Comparison of ENCODE assay signal across 26 cellular contexts in the genomic region with DNA sequence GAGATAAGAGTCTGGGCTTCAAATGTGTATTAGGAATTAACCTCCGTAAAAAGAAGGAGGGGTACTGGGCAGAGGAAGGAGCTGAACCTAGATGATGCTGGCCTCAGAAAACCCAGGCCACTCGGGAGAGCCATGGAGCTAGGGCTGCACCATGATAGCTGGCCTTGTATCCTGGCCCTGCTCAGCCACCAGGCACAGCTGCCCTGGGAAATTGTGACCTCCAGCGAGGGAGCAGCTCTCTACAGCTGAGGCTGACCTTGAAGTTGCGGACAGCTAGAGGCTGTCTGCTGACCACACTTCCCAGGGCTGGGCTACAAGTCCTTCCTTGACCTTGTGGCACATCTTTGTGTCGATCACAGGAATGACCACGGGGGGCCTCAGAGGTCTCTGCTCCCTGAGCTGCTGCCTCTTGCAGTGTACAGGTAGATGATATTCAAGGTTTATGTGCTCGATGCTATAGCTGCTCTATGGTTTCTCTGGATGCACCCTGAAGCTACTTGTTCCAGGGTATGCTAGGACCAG. TPM values are rescaled to one million over a fixed set of nuclear protein-coding genes. Genes with fewer than 3 reads are reported as not detected.
A peak's percentile ranks its signal among the peaks of the same experiment; 100 is the strongest.
DNase-seq lines count a peak whose midpoint lies in the region; ATAC-seq, FAIRE-seq and TF ChIP-seq lines count a peak whose summit lies in the region.
"Had no signal": no experiment of that assay in that cellular context is flagged by ENCODE, and none has a peak within 500 bp of the region (broad histone marks: within the 10 kb centered on the region; RNA-seq: fewer than 3 reads in every experiment).

No MANE protein-coding gene starts in this region.

- FAIRE-seq in K562 (lab: Jason Lieb, UNC), result no peak
- FAIRE-seq: GM12878 had no signal

- no peak for TF ChIP-seq POLR2A in K562 (conservative IDR thresholded peaks at IDR 0.05)
- no peak for TF ChIP-seq POLR2A in right lobe of liver (IDR thresholded peaks at IDR 0.05)
- TF ChIP-seq POLR2A in testis (IDR thresholded peaks at IDR 0.05), result no peak

- intact Hi-C loops in Right ventricle myocardium superior (cut with DNase I), result loop anchor here (5.0 kb wide), 1 partner anchor 213 kb away; no protein-coding TSS in a partner anchor
- intact Hi-C loops in Right ventricle myocardium inferior (cut with DNase I), result loop anchor here (1.0 kb wide), 1 partner anchor 38 kb away; no protein-coding TSS in a partner anchor
- intact Hi-C loops in K562 (cut with micrococcal nuclease), result loop anchor here (10.0 kb wide), 1 partner anchor 210 kb away; no protein-coding TSS in a partner anchor
- intact Hi-C loops in right lobe of liver (cut with DNase I), result no loop called here
- intact Hi-C loops in testis (cut with DNase I; ENCODE audit: low total_unique reads), result no loop called here

- H3K4me3 ChIP-seq in K562 (no peak overlapping the region), right lobe of liver (no peak overlapping the region), testis (no peak overlapping the region), smooth muscle cell (no peak overlapping the region)
- H3K4me3 ChIP-seq: GM12878 had no signal

- BruUV-seq in K562 (replicated peaks; lab: Mats Ljungman, UMichigan), result no TSS peak

- H3K27ac ChIP-seq in K562 (ENCODE audit: extremely low read depth, low read depth, low read length), result no peak overlapping the region
- H3K27ac ChIP-seq in right lobe of liver, result peak overlapping the region; percentile 29 to 89 (median 75)
- H3K27ac ChIP-seq in testis, result no peak overlapping the region
- no peak overlapping the region for H3K27ac ChIP-seq in smooth muscle cell (ENCODE audit: low read depth)
- H3K27ac ChIP-seq: 22Rv1, KMS-11 had no signal

- H3K9me3 ChIP-seq in K562 (replicated peaks; ENCODE audit: control insufficient read depth, insufficient read depth, low read depth, low read length) (no peaks in the 10 kb centered on the region), right lobe of liver (no peaks in the 10 kb centered on the region), testis (no peaks in the 10 kb centered on the region), smooth muscle cell (replicated peaks; ENCODE audit: low read depth) (no peaks in the 10 kb centered on the region)
- H3K9me3 ChIP-seq: BE2C had no signal

- TF ChIP-seq CTCF in K562 (IDR thresholded peaks at IDR 0.05 in 2 of 3, conservative IDR thresholded peaks at IDR 0.05 in 1 of 3; ENCODE audit: insufficient read depth in 2 of 3, low read depth in 1 of 3, low read length in 3 of 3) (no peak), right lobe of liver (IDR thresholded peaks at IDR 0.05) (no peak), testis (IDR thresholded peaks at IDR 0.05) (no peak), smooth muscle cell (IDR thresholded peaks at IDR 0.05; ENCODE audit: borderline replicate concordance, insufficient read depth, poor library complexity, severe bottlenecking) (no peak)

- H4K20me1 ChIP-seq in K562 (replicated peaks; ENCODE audit: control insufficient read depth, insufficient read depth, low read length), result no peaks in the 10 kb centered on the region
- H4K20me1 ChIP-seq in smooth muscle cell (ENCODE audit: low read depth), result no peaks in the 10 kb centered on the region

- POLR2A ChIA-PET in K562 (lab: Yijun Ruan, JAX), result interaction anchor here (0.6 kb wide), 1 partner anchor 77 kb away, joined by 5 read pairs; no protein-coding TSS in a partner anchor

- no peaks in the 10 kb centered on the region for H3K79me2 ChIP-seq in K562 (ENCODE audit: control insufficient read depth, insufficient read depth, low read length)
- H3K79me2 ChIP-seq in smooth muscle cell (ENCODE audit: low read depth), result no peaks in the 10 kb centered on the region

- no peak for TF ChIP-seq EP300 in K562 (IDR thresholded peaks at IDR 0.05; ENCODE audit: low read length)

- H3F3A ChIP-seq in smooth muscle cell (ENCODE audit: low read depth), result no peaks in the 10 kb centered on the region

- H3K27me3 ChIP-seq in K562 (ENCODE audit: control insufficient read depth in 2 of 2, insufficient read depth in 2 of 2, low read length in 2 of 2), result peaks cover 20 to 29% of the 10 kb centered on the region in 2 experiments
- H3K27me3 ChIP-seq in right lobe of liver, result no peaks in the 10 kb centered on the region
- H3K27me3 ChIP-seq in testis, result no peaks in the 10 kb centered on the region
- H3K27me3 ChIP-seq in smooth muscle cell (ENCODE audit: low read depth), result no peaks in the 10 kb centered on the region
- H3K27me3 ChIP-seq: BE2C had no signal

- peaks cover 4 to 13% of the 10 kb centered on the region in 2 experiments; a peak in 3 of 5 replicates for H3K4me1 ChIP-seq in K562 (replicated peaks in 1 of 2; ENCODE audit: control insufficient read depth in 2 of 2, insufficient read depth in 2 of 2, low read length in 2 of 2)
- H3K4me1 ChIP-seq in right lobe of liver, result peaks cover 0 to 54% (median 26%) of the 10 kb centered on the region in 4 donors
- no peaks in the 10 kb centered on the region for H3K4me1 ChIP-seq in testis
- H3K4me1 ChIP-seq in smooth muscle cell (ENCODE audit: low read depth), result no peaks in the 10 kb centered on the region
- H3K4me1 ChIP-seq: BE2C had no signal

- H3K9me1 ChIP-seq in K562 (ENCODE audit: control insufficient read depth, insufficient read depth, low read length), result no peaks in the 10 kb centered on the region

- ATAC-seq in Right ventricle myocardium superior (ENCODE audit: poor library complexity), result peak; percentile 18
- ATAC-seq in Right ventricle myocardium inferior, result no peak
- peak; percentile 28; the same call in 2 of the 3 replicates for ATAC-seq in K562
- ATAC-seq in right lobe of liver, result peak; percentile 12 to 62 (median 38)
- ATAC-seq: GM12878, HCT116 had no signal

- H3K9ac ChIP-seq in K562 (ENCODE audit: insufficient read depth in 1 of 2, low read depth in 2 of 2, low read length in 2 of 2) (no peak overlapping the region; a peak in 1 of 4 replicates), smooth muscle cell (ENCODE audit: low read depth) (no peak overlapping the region)
- H3K9ac ChIP-seq: KMS-11 had no signal

- H2AFZ ChIP-seq in K562 (ENCODE audit: low read depth, low read length), result no peak overlapping the region
- H2AFZ ChIP-seq in smooth muscle cell (ENCODE audit: low read depth), result no peak overlapping the region

- TF ChIP-seq RAD21 in K562 (CRISPR knock-in tag; conservative IDR thresholded peaks at IDR 0.05 in 1 of 2, IDR thresholded peaks at IDR 0.05 in 1 of 2), result no peak

- CTCF ChIA-PET in K562 (lab: Yijun Ruan, JAX; ENCODE audit: low intra/inter-chr PET ratio), result no interaction called here

- H3K4me2 ChIP-seq in K562 (ENCODE audit: insufficient read depth, low read length) (no peak overlapping the region), smooth muscle cell (no peak overlapping the region)
- H3K4me2 ChIP-seq: KMS-11 had no signal

- DNase-seq in Right ventricle myocardium superior (no peak), Right ventricle myocardium inferior (ENCODE audit: missing footprints) (no peak), K562 (ENCODE audit: extremely low read depth in 1 of 4, low spot score in 3 of 4) (peak in 1 of 4 experiments; percentile 19), right lobe of liver (peak in 2 of 3 donors; percentile 28 to 47), testis (peak; percentile 46), mesenteric fat pad (ENCODE audit: low spot score) (no peak), smooth muscle cell (lab: John Stamatoyannopoulos, UW; ENCODE audit: unreplicated experiment) (no peak), SK-N-DZ (ENCODE audit: low spot score) (no peak)
- DNase-seq: ACHN; BE2C; CD8-positive, alpha-beta memory T cell; DMS 273 treated with DMSO at 0.1 percent for 48 hours; DMS79; EL; GDM1; IMR-90; MM.1S; NCI-H2029; NCI-H446; NCI-H526; RPMI8226; SHP77 treated with DMSO at 0.1 percent for 48 hours had no signal

- WGBS in K562 (ENCODE audit: insufficient coverage, low coverage, missing lambda C conversion rate), result 1% methylated on average over 7 of the region's 7 CpGs
- 18% methylated on average over 4 of the region's 7 CpGs for WGBS in right lobe of liver (ENCODE audit: insufficient coverage, low coverage, low lambda C conversion rate, missing lambda C conversion rate)
- WGBS in testis, 2 donors, result 55 to 58% methylated on average over 7 of the region's 7 CpGs
- WGBS in smooth muscle cell (ENCODE audit: low lambda C conversion rate), result 78% methylated on average over 7 of the region's 7 CpGs

- in situ Hi-C loops in K562 (cut with MboI), result no loop called here

- H3K36me3 ChIP-seq in K562 (ENCODE audit: control insufficient read depth, insufficient read depth, low read length) (no peaks in the 10 kb centered on the region), right lobe of liver (no peaks in the 10 kb centered on the region), testis (ENCODE audit: low read depth, missing control alignments) (no peaks in the 10 kb centered on the region), smooth muscle cell (ENCODE audit: low read depth) (no peaks in the 10 kb centered on the region)
- H3K36me3 ChIP-seq: BE2C had no signal

TF ChIP-seq in K562, 482 proteins besides CTCF, POLR2A, EP300 and RAD21 (continues in another document):
- peak; percentile 86 for TF ChIP-seq ESRRA (IDR thresholded peaks at IDR 0.05; ENCODE audit: borderline replicate concordance, low read depth)

RNA-seq across cellular contexts. Expression of gene SLC35B4, which starts 38.3 kb away (rescaled TPM):
- total RNA-seq in Right ventricle myocardium superior, result 5.8 TPM
- 5.6 TPM for total RNA-seq in Right ventricle myocardium inferior
- total RNA-seq in K562 (2011; cell fraction: chromatin; rRNA removed; ENCODE audit: low replicate concordance), result 36.2 and 46.3 TPM in 2 replicates
- total RNA-seq in K562 (2011; cell fraction: nucleolus; rRNA removed), result 20.3 and 25.4 TPM in 2 replicates
- 36.7 and 64.9 TPM in 2 replicates for total RNA-seq in K562 (2011; cell fraction: nucleoplasm; rRNA removed)
- total RNA-seq in K562 (2014; rRNA removed), result 12.1 and 20.9 TPM in 2 replicates
- total RNA-seq in K562 (2014; rRNA removed; fragmentation: Illumina TruSeq; extraction: Trizol), result 17.6 and 20.0 TPM in 2 replicates
- total RNA-seq in K562 (2015; rRNA removed; fragmentation: Illumina TruSeq; extraction: Trizol), result 21.2 and 22.4 TPM in 2 replicates
- 28.0 and 28.2 TPM in 2 replicates for total RNA-seq in K562 (2021)
- 29.9 and 34.9 TPM in 2 replicates for polyA plus RNA-seq in K562 (2011; rRNA removed)
- polyA plus RNA-seq in K562 (2011; cell fraction: cytosol; rRNA removed), result 22.9 and 25.7 TPM in 2 replicates
- polyA plus RNA-seq in K562 (2011; cell fraction: nucleus; rRNA removed), result 22.4 and 26.3 TPM in 2 replicates
- 12.9 and 15.5 TPM in 2 replicates for polyA plus RNA-seq in K562 (2012)
- 18.1 and 20.4 TPM in 2 replicates for polyA plus RNA-seq in K562 (2014; fragmentation: Illumina TruSeq; extraction: Trizol)
- 1 to 10 TPM; 6.1 to 7.0 TPM for polyA plus RNA-seq in K562 (2014; fragmentation: Nextera tagmentation; extraction: Ambion mirVana)
- polyA plus RNA-seq in K562 (2014; rRNA removed), result 10.0 and 20.4 TPM in 2 replicates
- polyA minus RNA-seq in K562 (2011; rRNA and poly(A)+ RNA removed), result 46.0 and 51.7 TPM in 2 replicates
- 21.2 and 31.0 TPM in 2 replicates for polyA minus RNA-seq in K562 (2011; cell fraction: cytosol; rRNA and poly(A)+ RNA removed)
- 10.8 and 16.6 TPM in 2 replicates for polyA minus RNA-seq in K562 (2011; cell fraction: nucleus; rRNA and poly(A)+ RNA removed)
- total RNA-seq in right lobe of liver, result 10 to 100 TPM in 4 of 6 experiments, 1 to 10 TPM in 2; 8.9 to 13.5 (median 10.4) TPM
- 10 to 100 TPM; 13.9 to 15.7 TPM for total RNA-seq in testis
- polyA plus RNA-seq in testis (ENCODE audit: insufficient read depth, low read depth, low replicate concordance), result 11.0 TPM
- total RNA-seq in mesenteric fat pad, result 24.0 TPM
- 14.5 and 21.3 TPM in 2 replicates for total RNA-seq in smooth muscle cell
- 19.8 and 26.7 TPM in 2 replicates for polyA plus RNA-seq in smooth muscle cell
- polyA plus RNA-seq in SK-N-DZ (2014; cell fraction: cytosol; rRNA removed), result 11.2 and 12.9 TPM in 2 replicates
- 9.1 and 13.2 TPM in 2 replicates for polyA plus RNA-seq in SK-N-DZ (2014; cell fraction: nucleus; rRNA removed)

Comparison
In these comparisons a context has a peak if more than half of its experiments do, and no peak if none do; other contexts are left out.
1. DNase-seq: peak in right lobe of liver (2 of 3) and testis (single experiment); none in Right ventricle myocardium superior (single experiment), Right ventricle myocardium inferior (single experiment), mesenteric fat pad (single experiment), smooth muscle cell (single experiment) and SK-N-DZ (single experiment).
2. H3K27ac ChIP-seq: peak in right lobe of liver (3 of 3); none in K562 (single experiment), testis (0 of 2) and smooth muscle cell (single experiment).
3. intact Hi-C loops: an anchor here in Right ventricle myocardium superior (5.0 kb wide), Right ventricle myocardium inferior (1.0 kb wide) and K562 (10.0 kb wide); none called in right lobe of liver and testis.